Comparison of ENCODE assay signal across 1 cellular context in the genomic region with DNA sequence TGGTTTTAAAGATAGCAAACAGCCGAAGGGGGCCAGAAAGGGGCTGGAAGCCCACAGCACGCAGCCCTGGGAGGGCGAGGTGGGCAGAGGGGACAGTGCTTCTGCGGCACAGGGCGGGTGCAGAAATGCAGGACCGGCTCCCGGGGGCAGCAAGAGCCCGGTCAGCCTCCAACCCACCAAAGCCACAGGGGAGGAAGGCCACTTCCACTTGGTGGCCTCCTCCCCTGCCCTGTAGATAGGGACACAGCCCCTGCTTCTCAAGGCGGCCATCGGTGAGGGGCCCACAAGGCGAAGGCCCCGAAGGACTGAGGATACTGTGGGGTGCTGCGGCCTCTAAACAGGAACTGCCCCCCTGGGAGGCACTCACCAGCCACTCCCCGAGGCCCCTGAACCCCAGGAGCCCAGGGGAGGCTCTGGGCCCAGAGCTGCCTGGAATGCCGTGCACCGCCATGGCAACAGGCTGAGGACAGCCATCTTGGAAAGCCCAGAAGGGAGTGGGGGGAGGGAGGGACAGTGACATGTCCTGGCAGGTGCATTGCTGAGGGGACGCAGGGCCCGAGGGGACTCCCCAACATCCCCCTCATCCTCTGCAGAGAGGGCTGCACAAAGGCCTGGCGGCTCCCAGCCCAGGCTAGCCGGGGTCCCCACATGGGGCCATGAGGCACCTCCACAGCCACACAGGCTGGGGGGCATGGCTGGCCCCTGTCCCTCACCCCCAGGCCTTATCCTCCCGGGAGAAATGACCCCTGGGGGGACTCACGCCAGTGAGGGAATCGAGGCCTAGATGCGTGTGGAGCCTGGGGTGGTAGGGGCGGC.
TF ChIP-seq lines count a peak whose summit lies in the region.

No MANE protein-coding gene starts in this region.

TF ChIP-seq in GM23338, 12 proteins besides CTCF, POLR2A, EP300 and RAD21 (continued from another document):
- TF ChIP-seq, protein P1, sequence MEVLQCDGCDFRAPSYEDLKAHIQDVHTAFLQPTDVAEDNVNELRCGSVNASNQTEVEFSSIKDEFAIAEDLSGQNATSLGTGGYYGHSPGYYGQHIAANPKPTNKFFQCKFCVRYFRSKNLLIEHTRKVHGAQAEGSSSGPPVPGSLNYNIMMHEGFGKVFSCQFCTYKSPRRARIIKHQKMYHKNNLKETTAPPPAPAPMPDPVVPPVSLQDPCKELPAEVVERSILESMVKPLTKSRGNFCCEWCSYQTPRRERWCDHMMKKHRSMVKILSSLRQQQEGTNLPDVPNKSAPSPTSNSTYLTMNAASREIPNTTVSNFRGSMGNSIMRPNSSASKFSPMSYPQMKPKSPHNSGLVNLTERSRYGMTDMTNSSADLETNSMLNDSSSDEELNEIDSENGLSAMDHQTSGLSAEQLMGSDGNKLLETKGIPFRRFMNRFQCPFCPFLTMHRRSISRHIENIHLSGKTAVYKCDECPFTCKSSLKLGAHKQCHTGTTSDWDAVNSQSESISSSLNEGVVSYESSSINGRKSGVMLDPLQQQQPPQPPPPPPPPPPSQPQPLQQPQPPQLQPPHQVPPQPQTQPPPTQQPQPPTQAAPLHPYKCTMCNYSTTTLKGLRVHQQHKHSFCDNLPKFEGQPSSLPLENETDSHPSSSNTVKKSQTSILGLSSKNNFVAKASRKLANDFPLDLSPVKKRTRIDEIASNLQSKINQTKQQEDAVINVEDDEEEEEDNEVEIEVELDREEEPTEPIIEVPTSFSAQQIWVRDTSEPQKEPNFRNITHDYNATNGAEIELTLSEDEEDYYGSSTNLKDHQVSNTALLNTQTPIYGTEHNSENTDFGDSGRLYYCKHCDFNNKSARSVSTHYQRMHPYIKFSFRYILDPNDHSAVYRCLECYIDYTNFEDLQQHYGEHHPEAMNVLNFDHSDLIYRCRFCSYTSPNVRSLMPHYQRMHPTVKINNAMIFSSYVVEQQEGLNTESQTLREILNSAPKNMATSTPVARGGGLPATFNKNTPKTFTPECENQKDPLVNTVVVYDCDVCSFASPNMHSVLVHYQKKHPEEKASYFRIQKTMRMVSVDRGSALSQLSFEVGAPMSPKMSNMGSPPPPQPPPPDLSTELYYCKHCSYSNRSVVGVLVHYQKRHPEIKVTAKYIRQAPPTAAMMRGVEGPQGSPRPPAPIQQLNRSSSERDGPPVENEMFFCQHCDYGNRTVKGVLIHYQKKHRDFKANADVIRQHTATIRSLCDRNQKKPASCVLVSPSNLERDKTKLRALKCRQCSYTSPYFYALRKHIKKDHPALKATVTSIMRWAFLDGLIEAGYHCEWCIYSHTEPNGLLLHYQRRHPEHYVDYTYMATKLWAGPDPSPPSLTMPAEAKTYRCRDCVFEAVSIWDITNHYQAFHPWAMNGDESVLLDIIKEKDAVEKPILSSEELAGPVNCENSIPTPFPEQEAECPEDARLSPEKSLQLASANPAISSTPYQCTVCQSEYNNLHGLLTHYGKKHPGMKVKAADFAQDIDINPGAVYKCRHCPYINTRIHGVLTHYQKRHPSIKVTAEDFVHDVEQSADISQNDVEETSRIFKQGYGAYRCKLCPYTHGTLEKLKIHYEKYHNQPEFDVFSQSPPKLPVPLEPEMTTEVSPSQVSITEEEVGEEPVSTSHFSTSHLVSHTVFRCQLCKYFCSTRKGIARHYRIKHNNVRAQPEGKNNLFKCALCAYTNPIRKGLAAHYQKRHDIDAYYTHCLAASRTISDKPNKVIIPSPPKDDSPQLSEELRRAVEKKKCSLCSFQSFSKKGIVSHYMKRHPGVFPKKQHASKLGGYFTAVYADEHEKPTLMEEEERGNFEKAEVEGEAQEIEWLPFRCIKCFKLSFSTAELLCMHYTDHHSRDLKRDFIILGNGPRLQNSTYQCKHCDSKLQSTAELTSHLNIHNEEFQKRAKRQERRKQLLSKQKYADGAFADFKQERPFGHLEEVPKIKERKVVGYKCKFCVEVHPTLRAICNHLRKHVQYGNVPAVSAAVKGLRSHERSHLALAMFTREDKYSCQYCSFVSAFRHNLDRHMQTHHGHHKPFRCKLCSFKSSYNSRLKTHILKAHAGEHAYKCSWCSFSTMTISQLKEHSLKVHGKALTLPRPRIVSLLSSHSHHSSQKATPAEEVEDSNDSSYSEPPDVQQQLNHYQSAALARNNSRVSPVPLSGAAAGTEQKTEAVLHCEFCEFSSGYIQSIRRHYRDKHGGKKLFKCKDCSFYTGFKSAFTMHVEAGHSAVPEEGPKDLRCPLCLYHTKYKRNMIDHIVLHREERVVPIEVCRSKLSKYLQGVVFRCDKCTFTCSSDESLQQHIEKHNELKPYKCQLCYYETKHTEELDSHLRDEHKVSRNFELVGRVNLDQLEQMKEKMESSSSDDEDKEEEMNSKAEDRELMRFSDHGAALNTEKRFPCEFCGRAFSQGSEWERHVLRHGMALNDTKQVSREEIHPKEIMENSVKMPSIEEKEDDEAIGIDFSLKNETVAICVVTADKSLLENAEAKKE (CRISPR knock-in tag; IDR thresholded peaks at IDR 0.05) = no peak
- no peak for TF ChIP-seq POLR2AphosphoS5 (IDR thresholded peaks at IDR 0.05; ENCODE audit: low read depth)
- no peak for TF ChIP-seq EZH2phosphoT487 (IDR thresholded peaks at IDR 0.05; ENCODE audit: unreplicated experiment)
- TF ChIP-seq CREB1 (CRISPR knock-in tag; IDR thresholded peaks at IDR 0.05; ENCODE audit: low read depth) = no peak
